ENCODE assay signal across 1 cellular context in the genomic region with DNA sequence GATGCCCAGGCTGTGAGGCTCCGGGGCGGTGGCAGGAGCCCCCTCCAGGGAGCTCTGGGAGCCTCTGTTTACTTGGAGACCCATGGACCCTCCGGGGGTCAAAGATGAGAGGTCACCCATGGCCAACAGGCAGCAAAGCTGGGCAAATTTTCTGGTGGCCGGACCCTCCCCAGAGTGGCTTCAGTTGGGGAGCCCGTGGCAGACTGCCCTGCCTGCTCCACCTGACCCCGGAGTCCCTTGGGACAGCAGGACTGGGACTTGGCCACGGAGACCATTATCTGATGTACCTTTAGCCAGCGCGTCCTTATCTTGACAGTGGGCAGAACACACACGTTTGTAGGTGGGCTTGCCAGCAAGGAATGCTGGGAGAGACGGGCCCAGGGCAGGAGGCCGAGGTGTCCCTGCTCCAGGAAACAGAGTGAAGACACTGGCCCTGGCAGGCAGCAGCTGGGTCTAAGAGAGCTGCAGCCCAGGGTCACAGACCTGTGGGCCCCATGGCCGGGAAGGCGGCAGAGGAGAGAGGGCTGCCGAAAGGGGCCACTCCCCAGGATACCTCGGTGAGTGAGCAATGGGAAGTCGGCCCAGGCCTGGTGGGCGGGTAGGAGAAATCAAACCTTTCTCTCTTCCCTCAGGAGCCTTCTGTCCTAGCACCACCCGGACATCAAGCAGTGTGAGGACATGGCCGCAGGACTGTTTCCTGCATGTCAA.
TF ChIP-seq lines count a peak whose summit lies in the region.

A gene (minus strand): TSS at position 280 of the 708 bp plus-strand sequence. CDS start 160 bp downstream, at position 120.
A gene (plus strand): TSS at position 412 of the 708 bp plus-strand sequence. CDS start 83 bp downstream, at position 495.

TF ChIP-seq in HepG2, 621 proteins besides CTCF, POLR2A, EP300 and RAD21 (continued from another document and continues in another):
- TF ChIP-seq ZNF674 (CRISPR knock-in tag; IDR thresholded peaks at IDR 0.05; ENCODE audit: low read depth) (no peak), SOX5 (CRISPR knock-in tag; IDR thresholded peaks at IDR 0.05; ENCODE audit: borderline replicate concordance) (no peak), ZNF879 (CRISPR knock-in tag; IDR thresholded peaks at IDR 0.05) (peak; percentile 90), XRCC5 (optimal IDR thresholded peaks at IDR 0.05; ENCODE audit: low read length) (peak; percentile 85), SOX13 (IDR thresholded peaks at IDR 0.05) (no peak), SOX13 (CRISPR knock-in tag; conservative IDR thresholded peaks at IDR 0.05 in 1 of 2, IDR thresholded peaks at IDR 0.05 in 1 of 2) (no peak), ZNF510 (CRISPR knock-in tag; IDR thresholded peaks at IDR 0.05; ENCODE audit: low read depth) (peak; percentile 41; the same call in 1 of the 2 replicates), ZNF558 (CRISPR knock-in tag; IDR thresholded peaks at IDR 0.05; ENCODE audit: borderline replicate concordance) (peak; percentile 92; the same call in 1 of the 2 replicates), SIN3A (IDR thresholded peaks at IDR 0.05; ENCODE audit: borderline replicate concordance, low read depth, low read length) (peak; percentile 83; the same call in 1 of the 2 replicates), MTA1 (CRISPR knock-in tag; IDR thresholded peaks at IDR 0.05; ENCODE audit: borderline replicate concordance) (no peak; the same call in 1 of the 2 replicates), ZNF552 (CRISPR knock-in tag; IDR thresholded peaks at IDR 0.05; ENCODE audit: borderline replicate concordance) (peak; percentile 37; the same call in 1 of the 2 replicates), SATB2 (CRISPR knock-in tag; IDR thresholded peaks at IDR 0.05) (peak; percentile 64; the same call in 1 of the 2 replicates), HDAC2 (CRISPR knock-in tag; IDR thresholded peaks at IDR 0.05) (0 out of 2 replicates have a peak, but pooled peaks have one; percentile 9), KAT2B (IDR thresholded peaks at IDR 0.05; ENCODE audit: borderline replicate concordance, low read depth, low read length) (no peak), ETV6 (CRISPR knock-in tag; conservative IDR thresholded peaks at IDR 0.05) (0 out of 2 replicates have a peak, but pooled peaks have one; percentile 14), KDM2A (CRISPR knock-in tag; IDR thresholded peaks at IDR 0.05; ENCODE audit: borderline replicate concordance, low read depth) (peak; percentile 50; the same call in 1 of the 2 replicates), ZNF644 (CRISPR knock-in tag; IDR thresholded peaks at IDR 0.05; ENCODE audit: low read depth) (no peak), MEIS2 (CRISPR knock-in tag; IDR thresholded peaks at IDR 0.05) (no peak; the same call in none of the 2 replicates), ZNF781 (CRISPR knock-in tag; IDR thresholded peaks at IDR 0.05; ENCODE audit: borderline replicate concordance, not compliant biosample characterization) (peak; percentile 31), SCMH1 (CRISPR knock-in tag; IDR thresholded peaks at IDR 0.05; ENCODE audit: borderline replicate concordance) (no peak), ZNF607 (CRISPR knock-in tag; IDR thresholded peaks at IDR 0.05; ENCODE audit: borderline replicate concordance) (0 out of 2 replicates have a peak, but pooled peaks have one; percentile 50), SETDB1 (CRISPR knock-in tag; IDR thresholded peaks at IDR 0.05; ENCODE audit: borderline replicate concordance) (no peak), ZSCAN9 (CRISPR knock-in tag; IDR thresholded peaks at IDR 0.05; ENCODE audit: borderline replicate concordance) (peak; percentile 53; the same call in 1 of the 2 replicates)
- TF ChIP-seq, protein P1, sequence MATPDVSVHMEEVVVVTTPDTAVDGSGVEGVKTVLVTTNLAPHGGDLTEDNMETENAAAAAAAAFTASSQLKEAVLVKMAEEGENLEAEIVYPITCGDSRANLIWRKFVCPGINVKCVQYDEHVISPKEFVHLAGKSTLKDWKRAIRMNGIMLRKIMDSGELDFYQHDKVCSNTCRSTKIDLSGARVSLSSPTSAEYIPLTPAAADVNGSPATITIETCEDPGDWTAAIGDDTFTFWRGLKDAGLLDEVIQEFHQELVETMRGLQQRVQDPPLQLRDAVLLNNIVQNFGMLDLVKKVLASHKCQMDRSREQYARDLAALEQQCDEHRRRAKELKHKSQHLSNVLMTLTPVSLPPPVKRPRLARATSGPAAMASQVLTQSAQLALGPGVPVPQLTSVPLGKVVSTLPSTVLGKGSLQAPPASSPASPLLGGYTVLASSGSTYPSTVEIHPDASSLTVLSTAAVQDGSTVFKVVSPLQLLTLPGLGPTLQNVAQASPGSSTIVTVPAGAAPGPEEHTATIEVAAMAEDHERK (CRISPR knock-in tag; IDR thresholded peaks at IDR 0.05; ENCODE audit: low read depth): no peak
- TF ChIP-seq, protein P2, sequence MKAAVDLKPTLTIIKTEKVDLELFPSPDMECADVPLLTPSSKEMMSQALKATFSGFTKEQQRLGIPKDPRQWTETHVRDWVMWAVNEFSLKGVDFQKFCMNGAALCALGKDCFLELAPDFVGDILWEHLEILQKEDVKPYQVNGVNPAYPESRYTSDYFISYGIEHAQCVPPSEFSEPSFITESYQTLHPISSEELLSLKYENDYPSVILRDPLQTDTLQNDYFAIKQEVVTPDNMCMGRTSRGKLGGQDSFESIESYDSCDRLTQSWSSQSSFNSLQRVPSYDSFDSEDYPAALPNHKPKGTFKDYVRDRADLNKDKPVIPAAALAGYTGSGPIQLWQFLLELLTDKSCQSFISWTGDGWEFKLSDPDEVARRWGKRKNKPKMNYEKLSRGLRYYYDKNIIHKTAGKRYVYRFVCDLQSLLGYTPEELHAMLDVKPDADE (CRISPR knock-in tag; IDR thresholded peaks at IDR 0.05): no peak
- TF ChIP-seq, protein P3, sequence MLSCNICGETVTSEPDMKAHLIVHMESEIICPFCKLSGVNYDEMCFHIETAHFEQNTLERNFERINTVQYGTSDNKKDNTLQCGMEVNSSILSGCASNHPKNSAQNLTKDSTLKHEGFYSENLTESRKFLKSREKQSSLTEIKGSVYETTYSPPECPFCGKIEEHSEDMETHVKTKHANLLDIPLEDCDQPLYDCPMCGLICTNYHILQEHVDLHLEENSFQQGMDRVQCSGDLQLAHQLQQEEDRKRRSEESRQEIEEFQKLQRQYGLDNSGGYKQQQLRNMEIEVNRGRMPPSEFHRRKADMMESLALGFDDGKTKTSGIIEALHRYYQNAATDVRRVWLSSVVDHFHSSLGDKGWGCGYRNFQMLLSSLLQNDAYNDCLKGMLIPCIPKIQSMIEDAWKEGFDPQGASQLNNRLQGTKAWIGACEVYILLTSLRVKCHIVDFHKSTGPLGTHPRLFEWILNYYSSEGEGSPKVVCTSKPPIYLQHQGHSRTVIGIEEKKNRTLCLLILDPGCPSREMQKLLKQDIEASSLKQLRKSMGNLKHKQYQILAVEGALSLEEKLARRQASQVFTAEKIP (CRISPR knock-in tag; IDR thresholded peaks at IDR 0.05; ENCODE audit: borderline replicate concordance): no peak
- TF ChIP-seq, protein P4, sequence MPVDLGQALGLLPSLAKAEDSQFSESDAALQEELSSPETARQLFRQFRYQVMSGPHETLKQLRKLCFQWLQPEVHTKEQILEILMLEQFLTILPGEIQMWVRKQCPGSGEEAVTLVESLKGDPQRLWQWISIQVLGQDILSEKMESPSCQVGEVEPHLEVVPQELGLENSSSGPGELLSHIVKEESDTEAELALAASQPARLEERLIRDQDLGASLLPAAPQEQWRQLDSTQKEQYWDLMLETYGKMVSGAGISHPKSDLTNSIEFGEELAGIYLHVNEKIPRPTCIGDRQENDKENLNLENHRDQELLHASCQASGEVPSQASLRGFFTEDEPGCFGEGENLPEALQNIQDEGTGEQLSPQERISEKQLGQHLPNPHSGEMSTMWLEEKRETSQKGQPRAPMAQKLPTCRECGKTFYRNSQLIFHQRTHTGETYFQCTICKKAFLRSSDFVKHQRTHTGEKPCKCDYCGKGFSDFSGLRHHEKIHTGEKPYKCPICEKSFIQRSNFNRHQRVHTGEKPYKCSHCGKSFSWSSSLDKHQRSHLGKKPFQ (CRISPR knock-in tag; IDR thresholded peaks at IDR 0.05; ENCODE audit: insufficient replicate concordance): peak; percentile 83
- TF ChIP-seq, protein P5, sequence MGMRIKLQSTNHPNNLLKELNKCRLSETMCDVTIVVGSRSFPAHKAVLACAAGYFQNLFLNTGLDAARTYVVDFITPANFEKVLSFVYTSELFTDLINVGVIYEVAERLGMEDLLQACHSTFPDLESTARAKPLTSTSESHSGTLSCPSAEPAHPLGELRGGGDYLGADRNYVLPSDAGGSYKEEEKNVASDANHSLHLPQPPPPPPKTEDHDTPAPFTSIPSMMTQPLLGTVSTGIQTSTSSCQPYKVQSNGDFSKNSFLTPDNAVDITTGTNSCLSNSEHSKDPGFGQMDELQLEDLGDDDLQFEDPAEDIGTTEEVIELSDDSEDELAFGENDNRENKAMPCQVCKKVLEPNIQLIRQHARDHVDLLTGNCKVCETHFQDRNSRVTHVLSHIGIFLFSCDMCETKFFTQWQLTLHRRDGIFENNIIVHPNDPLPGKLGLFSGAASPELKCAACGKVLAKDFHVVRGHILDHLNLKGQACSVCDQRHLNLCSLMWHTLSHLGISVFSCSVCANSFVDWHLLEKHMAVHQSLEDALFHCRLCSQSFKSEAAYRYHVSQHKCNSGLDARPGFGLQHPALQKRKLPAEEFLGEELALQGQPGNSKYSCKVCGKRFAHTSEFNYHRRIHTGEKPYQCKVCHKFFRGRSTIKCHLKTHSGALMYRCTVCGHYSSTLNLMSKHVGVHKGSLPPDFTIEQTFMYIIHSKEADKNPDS (CRISPR knock-in tag; IDR thresholded peaks at IDR 0.05): no peak
- TF ChIP-seq, protein P6, sequence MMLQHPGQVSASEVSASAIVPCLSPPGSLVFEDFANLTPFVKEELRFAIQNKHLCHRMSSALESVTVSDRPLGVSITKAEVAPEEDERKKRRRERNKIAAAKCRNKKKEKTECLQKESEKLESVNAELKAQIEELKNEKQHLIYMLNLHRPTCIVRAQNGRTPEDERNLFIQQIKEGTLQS (CRISPR knock-in tag; IDR thresholded peaks at IDR 0.05): no peak
- TF ChIP-seq, protein P7, sequence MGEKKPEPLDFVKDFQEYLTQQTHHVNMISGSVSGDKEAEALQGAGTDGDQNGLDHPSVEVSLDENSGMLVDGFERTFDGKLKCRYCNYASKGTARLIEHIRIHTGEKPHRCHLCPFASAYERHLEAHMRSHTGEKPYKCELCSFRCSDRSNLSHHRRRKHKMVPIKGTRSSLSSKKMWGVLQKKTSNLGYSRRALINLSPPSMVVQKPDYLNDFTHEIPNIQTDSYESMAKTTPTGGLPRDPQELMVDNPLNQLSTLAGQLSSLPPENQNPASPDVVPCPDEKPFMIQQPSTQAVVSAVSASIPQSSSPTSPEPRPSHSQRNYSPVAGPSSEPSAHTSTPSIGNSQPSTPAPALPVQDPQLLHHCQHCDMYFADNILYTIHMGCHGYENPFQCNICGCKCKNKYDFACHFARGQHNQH (CRISPR knock-in tag; IDR thresholded peaks at IDR 0.05): 0 out of 2 replicates have a peak, but pooled peaks have one; percentile 34
- TF ChIP-seq, protein P8, sequence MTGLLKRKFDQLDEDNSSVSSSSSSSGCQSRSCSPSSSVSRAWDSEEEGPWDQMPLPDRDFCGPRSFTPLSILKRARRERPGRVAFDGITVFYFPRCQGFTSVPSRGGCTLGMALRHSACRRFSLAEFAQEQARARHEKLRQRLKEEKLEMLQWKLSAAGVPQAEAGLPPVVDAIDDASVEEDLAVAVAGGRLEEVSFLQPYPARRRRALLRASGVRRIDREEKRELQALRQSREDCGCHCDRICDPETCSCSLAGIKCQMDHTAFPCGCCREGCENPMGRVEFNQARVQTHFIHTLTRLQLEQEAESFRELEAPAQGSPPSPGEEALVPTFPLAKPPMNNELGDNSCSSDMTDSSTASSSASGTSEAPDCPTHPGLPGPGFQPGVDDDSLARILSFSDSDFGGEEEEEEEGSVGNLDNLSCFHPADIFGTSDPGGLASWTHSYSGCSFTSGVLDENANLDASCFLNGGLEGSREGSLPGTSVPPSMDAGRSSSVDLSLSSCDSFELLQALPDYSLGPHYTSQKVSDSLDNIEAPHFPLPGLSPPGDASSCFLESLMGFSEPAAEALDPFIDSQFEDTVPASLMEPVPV (CRISPR knock-in tag; IDR thresholded peaks at IDR 0.05): no peak
- TF ChIP-seq, protein P9, sequence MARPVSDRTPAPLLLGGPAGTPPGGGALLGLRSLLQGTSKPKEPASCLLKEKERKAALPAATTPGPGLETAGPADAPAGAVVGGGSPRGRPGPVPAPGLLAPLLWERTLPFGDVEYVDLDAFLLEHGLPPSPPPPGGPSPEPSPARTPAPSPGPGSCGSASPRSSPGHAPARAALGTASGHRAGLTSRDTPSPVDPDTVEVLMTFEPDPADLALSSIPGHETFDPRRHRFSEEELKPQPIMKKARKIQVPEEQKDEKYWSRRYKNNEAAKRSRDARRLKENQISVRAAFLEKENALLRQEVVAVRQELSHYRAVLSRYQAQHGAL (CRISPR knock-in tag; IDR thresholded peaks at IDR 0.05; ENCODE audit: not compliant biosample characterization): peak; percentile 40
- TF ChIP-seq, protein P10, sequence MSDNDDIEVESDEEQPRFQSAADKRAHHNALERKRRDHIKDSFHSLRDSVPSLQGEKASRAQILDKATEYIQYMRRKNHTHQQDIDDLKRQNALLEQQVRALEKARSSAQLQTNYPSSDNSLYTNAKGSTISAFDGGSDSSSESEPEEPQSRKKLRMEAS (IDR thresholded peaks at IDR 0.05): peak; percentile 64
- TF ChIP-seq, protein P11, sequence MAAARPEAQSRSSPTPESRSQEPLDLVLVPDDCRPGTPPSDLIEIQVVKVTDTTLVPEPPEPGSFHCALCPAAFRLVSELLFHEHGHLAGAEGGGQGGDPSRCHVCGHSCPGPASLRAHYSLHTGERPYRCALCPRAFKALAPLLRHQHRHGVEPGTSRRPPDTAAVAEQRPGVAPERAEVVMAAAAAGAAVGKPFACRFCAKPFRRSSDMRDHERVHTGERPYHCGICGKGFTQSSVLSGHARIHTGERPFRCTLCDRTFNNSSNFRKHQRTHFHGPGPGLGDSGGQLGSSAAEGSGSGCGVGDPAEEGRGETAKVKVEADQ (CRISPR knock-in tag; IDR thresholded peaks at IDR 0.05; ENCODE audit: borderline replicate concordance): peak; percentile 51; the same call in 1 of the 2 replicates
- TF ChIP-seq, protein P12, sequence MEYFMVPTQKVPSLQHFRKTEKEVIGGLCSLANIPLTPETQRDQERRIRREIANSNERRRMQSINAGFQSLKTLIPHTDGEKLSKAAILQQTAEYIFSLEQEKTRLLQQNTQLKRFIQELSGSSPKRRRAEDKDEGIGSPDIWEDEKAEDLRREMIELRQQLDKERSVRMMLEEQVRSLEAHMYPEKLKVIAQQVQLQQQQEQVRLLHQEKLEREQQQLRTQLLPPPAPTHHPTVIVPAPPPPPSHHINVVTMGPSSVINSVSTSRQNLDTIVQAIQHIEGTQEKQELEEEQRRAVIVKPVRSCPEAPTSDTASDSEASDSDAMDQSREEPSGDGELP (IDR thresholded peaks at IDR 0.05; ENCODE audit: borderline replicate concordance, low read depth): peak; percentile 55
- TF ChIP-seq, protein P13, sequence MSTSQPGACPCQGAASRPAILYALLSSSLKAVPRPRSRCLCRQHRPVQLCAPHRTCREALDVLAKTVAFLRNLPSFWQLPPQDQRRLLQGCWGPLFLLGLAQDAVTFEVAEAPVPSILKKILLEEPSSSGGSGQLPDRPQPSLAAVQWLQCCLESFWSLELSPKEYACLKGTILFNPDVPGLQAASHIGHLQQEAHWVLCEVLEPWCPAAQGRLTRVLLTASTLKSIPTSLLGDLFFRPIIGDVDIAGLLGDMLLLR (CRISPR knock-in tag; IDR thresholded peaks at IDR 0.05): peak; percentile 26; the same call in 1 of the 2 replicates
